1 cellular context compared by ENCODE assay signal in the genomic region with DNA sequence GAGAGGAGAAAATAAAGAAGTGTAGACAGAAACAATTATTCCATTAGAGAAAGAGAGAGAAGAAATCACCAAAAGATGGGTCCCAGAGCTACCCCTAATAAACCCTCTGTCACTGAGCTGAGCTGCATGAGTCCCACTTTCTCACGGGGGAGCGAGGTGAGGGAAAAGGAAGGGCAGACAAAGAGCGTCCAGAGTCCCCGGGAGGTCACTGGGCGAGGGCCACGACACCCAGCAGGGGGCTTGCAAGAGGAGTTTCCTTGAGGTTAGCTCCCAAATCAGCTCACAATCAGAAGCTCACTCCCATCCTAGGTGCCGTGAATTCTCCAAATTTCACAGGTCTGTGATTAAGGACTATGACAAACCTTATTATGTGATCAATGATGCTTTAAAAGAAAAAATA.
TF ChIP-seq lines count a peak whose summit lies in the region.

No MANE protein-coding gene starts in this region.

TF ChIP-seq in GM23338, 12 proteins besides CTCF, POLR2A, EP300 and RAD21 (continued from another document):
- TF ChIP-seq, protein P1, sequence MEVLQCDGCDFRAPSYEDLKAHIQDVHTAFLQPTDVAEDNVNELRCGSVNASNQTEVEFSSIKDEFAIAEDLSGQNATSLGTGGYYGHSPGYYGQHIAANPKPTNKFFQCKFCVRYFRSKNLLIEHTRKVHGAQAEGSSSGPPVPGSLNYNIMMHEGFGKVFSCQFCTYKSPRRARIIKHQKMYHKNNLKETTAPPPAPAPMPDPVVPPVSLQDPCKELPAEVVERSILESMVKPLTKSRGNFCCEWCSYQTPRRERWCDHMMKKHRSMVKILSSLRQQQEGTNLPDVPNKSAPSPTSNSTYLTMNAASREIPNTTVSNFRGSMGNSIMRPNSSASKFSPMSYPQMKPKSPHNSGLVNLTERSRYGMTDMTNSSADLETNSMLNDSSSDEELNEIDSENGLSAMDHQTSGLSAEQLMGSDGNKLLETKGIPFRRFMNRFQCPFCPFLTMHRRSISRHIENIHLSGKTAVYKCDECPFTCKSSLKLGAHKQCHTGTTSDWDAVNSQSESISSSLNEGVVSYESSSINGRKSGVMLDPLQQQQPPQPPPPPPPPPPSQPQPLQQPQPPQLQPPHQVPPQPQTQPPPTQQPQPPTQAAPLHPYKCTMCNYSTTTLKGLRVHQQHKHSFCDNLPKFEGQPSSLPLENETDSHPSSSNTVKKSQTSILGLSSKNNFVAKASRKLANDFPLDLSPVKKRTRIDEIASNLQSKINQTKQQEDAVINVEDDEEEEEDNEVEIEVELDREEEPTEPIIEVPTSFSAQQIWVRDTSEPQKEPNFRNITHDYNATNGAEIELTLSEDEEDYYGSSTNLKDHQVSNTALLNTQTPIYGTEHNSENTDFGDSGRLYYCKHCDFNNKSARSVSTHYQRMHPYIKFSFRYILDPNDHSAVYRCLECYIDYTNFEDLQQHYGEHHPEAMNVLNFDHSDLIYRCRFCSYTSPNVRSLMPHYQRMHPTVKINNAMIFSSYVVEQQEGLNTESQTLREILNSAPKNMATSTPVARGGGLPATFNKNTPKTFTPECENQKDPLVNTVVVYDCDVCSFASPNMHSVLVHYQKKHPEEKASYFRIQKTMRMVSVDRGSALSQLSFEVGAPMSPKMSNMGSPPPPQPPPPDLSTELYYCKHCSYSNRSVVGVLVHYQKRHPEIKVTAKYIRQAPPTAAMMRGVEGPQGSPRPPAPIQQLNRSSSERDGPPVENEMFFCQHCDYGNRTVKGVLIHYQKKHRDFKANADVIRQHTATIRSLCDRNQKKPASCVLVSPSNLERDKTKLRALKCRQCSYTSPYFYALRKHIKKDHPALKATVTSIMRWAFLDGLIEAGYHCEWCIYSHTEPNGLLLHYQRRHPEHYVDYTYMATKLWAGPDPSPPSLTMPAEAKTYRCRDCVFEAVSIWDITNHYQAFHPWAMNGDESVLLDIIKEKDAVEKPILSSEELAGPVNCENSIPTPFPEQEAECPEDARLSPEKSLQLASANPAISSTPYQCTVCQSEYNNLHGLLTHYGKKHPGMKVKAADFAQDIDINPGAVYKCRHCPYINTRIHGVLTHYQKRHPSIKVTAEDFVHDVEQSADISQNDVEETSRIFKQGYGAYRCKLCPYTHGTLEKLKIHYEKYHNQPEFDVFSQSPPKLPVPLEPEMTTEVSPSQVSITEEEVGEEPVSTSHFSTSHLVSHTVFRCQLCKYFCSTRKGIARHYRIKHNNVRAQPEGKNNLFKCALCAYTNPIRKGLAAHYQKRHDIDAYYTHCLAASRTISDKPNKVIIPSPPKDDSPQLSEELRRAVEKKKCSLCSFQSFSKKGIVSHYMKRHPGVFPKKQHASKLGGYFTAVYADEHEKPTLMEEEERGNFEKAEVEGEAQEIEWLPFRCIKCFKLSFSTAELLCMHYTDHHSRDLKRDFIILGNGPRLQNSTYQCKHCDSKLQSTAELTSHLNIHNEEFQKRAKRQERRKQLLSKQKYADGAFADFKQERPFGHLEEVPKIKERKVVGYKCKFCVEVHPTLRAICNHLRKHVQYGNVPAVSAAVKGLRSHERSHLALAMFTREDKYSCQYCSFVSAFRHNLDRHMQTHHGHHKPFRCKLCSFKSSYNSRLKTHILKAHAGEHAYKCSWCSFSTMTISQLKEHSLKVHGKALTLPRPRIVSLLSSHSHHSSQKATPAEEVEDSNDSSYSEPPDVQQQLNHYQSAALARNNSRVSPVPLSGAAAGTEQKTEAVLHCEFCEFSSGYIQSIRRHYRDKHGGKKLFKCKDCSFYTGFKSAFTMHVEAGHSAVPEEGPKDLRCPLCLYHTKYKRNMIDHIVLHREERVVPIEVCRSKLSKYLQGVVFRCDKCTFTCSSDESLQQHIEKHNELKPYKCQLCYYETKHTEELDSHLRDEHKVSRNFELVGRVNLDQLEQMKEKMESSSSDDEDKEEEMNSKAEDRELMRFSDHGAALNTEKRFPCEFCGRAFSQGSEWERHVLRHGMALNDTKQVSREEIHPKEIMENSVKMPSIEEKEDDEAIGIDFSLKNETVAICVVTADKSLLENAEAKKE (CRISPR knock-in tag; IDR thresholded peaks at IDR 0.05): no peak
- TF ChIP-seq POLR2AphosphoS5 (IDR thresholded peaks at IDR 0.05; ENCODE audit: low read depth) (no peak), EZH2 (IDR thresholded peaks at IDR 0.05; ENCODE audit: low read depth, unreplicated experiment) (no peak), JUNB (IDR thresholded peaks at IDR 0.05; ENCODE audit: unreplicated experiment) (no peak), STAT1 (IDR thresholded peaks at IDR 0.05; ENCODE audit: unreplicated experiment) (no peak), EZH2phosphoT487 (IDR thresholded peaks at IDR 0.05; ENCODE audit: unreplicated experiment) (no peak), ZNF331 (CRISPR knock-in tag; IDR thresholded peaks at IDR 0.05; ENCODE audit: low read depth) (no peak)
- TF ChIP-seq, protein P2, sequence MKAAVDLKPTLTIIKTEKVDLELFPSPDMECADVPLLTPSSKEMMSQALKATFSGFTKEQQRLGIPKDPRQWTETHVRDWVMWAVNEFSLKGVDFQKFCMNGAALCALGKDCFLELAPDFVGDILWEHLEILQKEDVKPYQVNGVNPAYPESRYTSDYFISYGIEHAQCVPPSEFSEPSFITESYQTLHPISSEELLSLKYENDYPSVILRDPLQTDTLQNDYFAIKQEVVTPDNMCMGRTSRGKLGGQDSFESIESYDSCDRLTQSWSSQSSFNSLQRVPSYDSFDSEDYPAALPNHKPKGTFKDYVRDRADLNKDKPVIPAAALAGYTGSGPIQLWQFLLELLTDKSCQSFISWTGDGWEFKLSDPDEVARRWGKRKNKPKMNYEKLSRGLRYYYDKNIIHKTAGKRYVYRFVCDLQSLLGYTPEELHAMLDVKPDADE (IDR thresholded peaks at IDR 0.05): no peak
- TF ChIP-seq, protein P3, sequence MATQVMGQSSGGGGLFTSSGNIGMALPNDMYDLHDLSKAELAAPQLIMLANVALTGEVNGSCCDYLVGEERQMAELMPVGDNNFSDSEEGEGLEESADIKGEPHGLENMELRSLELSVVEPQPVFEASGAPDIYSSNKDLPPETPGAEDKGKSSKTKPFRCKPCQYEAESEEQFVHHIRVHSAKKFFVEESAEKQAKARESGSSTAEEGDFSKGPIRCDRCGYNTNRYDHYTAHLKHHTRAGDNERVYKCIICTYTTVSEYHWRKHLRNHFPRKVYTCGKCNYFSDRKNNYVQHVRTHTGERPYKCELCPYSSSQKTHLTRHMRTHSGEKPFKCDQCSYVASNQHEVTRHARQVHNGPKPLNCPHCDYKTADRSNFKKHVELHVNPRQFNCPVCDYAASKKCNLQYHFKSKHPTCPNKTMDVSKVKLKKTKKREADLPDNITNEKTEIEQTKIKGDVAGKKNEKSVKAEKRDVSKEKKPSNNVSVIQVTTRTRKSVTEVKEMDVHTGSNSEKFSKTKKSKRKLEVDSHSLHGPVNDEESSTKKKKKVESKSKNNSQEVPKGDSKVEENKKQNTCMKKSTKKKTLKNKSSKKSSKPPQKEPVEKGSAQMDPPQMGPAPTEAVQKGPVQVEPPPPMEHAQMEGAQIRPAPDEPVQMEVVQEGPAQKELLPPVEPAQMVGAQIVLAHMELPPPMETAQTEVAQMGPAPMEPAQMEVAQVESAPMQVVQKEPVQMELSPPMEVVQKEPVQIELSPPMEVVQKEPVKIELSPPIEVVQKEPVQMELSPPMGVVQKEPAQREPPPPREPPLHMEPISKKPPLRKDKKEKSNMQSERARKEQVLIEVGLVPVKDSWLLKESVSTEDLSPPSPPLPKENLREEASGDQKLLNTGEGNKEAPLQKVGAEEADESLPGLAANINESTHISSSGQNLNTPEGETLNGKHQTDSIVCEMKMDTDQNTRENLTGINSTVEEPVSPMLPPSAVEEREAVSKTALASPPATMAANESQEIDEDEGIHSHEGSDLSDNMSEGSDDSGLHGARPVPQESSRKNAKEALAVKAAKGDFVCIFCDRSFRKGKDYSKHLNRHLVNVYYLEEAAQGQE (IDR thresholded peaks at IDR 0.05; ENCODE audit: unreplicated experiment): no peak
